Comparison of ENCODE assay signal across 21 cellular contexts in the genomic region with DNA sequence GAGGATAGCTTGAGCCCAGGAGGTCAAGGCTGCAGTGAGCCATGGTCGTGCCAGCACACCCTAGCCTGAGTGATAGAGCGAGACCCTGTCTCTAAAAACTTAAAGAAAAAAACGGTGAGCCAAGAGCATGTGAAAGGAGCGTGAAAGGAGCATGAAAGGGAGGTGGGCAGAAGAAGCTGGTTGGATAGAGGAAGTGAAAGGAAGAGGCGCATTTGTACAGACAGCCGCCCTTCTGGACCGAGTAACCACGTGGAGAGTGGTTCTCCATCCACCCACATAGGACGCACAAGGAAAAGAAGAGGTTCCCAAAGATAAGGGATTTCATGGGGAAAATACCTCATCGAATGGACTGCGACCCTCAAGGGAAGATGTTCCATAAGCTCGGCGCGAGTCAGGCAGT.
DNase-seq lines count a peak whose midpoint lies in the region; ATAC-seq and TF ChIP-seq lines count a peak whose summit lies in the region.
"Had no signal": no experiment of that assay in that cellular context is flagged by ENCODE, and none has a peak within 500 bp of the region (broad histone marks: within the 10 kb centered on the region; RNA-seq: fewer than 3 reads in every experiment).

No MANE protein-coding gene starts in this region.

- DNase-seq in MV-4-11 (lab: John Stamatoyannopoulos, UW) (peak; percentile 74), SK-MEL-5 (ENCODE audit: low read depth, low spot score) (peak; percentile 9), upper lobe of right lung (no peak)
- DNase-seq: activated CD4-positive, alpha-beta T cell treated with anti-CD3 and anti-CD28 coated beads, Interleukin-2, amount 50 U/mL, for 1 hour; activated naive CD4-positive, alpha-beta T cell treated with anti-CD3 and anti-CD28 coated beads, Interleukin-2, amount 10 ng/mL, durations not matched to agents 7 days and 5 days; C1 segment of cervical spinal cord; DMS79 treated with DMSO at 0.1 percent for 48 hours; mesendoderm; NCI-H1048; NCI-H187; right lobe of liver; stimulated activated CD4-positive, alpha-beta T cell treated with anti-CD3 and anti-CD28 coated beads, Interleukin-2, amount 100 ng/mL, for 48 hours; T1000 had no signal

- peaks cover 5% of the 10 kb centered on the region for H3K27me3 ChIP-seq in upper lobe of right lung
- H3K27me3 ChIP-seq: right lobe of liver had no signal

- no peak overlapping the region for H3K4me3 ChIP-seq in upper lobe of right lung
- H3K4me3 ChIP-seq: HAP-1, right lobe of liver had no signal

- no peaks in the 10 kb centered on the region for H3K36me3 ChIP-seq in upper lobe of right lung
- H3K36me3 ChIP-seq: HAP-1, right lobe of liver had no signal

- intact Hi-C loops in upper lobe of right lung (cut with DNase I), result no loop called here

- no peak overlapping the region for H3K27ac ChIP-seq in upper lobe of right lung
- H3K27ac ChIP-seq: KMS-11, right lobe of liver had no signal

- peak; percentile 40 for ATAC-seq in GM18867 (IDR thresholded peaks at IDR 0.05; ENCODE audit: unreplicated experiment)
- peak; percentile 68 for ATAC-seq in upper lobe of right lung
- no peak for ATAC-seq in HG02759 (IDR thresholded peaks at IDR 0.05; ENCODE audit: unreplicated experiment)
- no peak for ATAC-seq in GM18873 (IDR thresholded peaks at IDR 0.05; ENCODE audit: low FRiP score, unreplicated experiment)
- no peak for ATAC-seq in HG03108 (IDR thresholded peaks at IDR 0.05; ENCODE audit: unreplicated experiment)
- ATAC-seq: left lobe of liver, right lobe of liver, WTC11 had no signal

- in situ Hi-C loops in SK-MEL-5 (cut with HindIII; ENCODE audit: low pct_unique_long_range_greater_than_20kb, low sequenced_read_pairs), result no loop called here

- H3K9me3 ChIP-seq in upper lobe of right lung, result no peaks in the 10 kb centered on the region
- H3K9me3 ChIP-seq: right lobe of liver had no signal

- H3K4me1 ChIP-seq in upper lobe of right lung, result no peaks in the 10 kb centered on the region
- H3K4me1 ChIP-seq: HAP-1, right lobe of liver had no signal

- TF ChIP-seq CTCF in upper lobe of right lung (IDR thresholded peaks at IDR 0.05), result no peak

Comparison
In these comparisons a context has a peak if more than half of its experiments do, and no peak if none do; other contexts are left out.
1. ATAC-seq: peak in GM18867 (single experiment) and upper lobe of right lung (single experiment); none in HG02759 (single experiment), GM18873 (single experiment) and HG03108 (single experiment).